Comparison of ENCODE assay signal across 8 cellular contexts in the genomic region with DNA sequence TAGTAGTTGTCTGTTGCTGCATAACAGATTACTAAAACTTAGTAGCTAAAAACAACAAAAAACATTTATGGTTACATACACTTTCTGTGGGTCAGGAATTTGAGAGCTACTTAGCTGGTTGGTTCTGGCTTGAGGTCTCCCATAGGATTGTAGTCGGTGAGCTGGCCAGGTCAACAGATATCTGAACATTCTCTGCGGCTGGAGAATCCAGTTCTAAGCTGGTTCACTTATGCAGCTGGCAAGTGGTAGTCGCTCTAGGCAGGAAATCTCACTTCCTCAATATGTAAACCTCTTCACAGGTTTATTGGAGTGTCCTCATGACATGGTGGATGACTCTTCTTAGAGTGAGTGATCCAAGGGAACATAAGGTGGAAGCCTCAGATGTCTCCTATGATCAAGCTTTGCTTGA.
DNase-seq lines count a peak whose midpoint lies in the region; ATAC-seq lines count a peak whose summit lies in the region.

No MANE protein-coding gene starts in this region.

- peaks cover 5 to 50% (median 36%) of the 10 kb centered on the region in 5 donors for H3K4me1 ChIP-seq in subcutaneous abdominal adipose tissue (ENCODE audit: control insufficient read depth in 5 of 5, insufficient read depth in 5 of 5, low read length in 5 of 5)

- ATAC-seq in GM21367 (IDR thresholded peaks at IDR 0.05; ENCODE audit: unreplicated experiment) = peak; percentile 89
- peak; percentile 81 for ATAC-seq in HG03558 (IDR thresholded peaks at IDR 0.05; ENCODE audit: extremely low read depth, unreplicated experiment)
- ATAC-seq in activated T-helper 17 cell treated with anti-CD3 and anti-CD28 coated beads, Interleukin-2, amount 50 U/mL, for 72 hours (replicated peaks) = peak; percentile 49

- no peaks in the 10 kb centered on the region for H3K36me3 ChIP-seq in subcutaneous abdominal adipose tissue (ENCODE audit: control insufficient read depth in 5 of 5, insufficient read depth in 5 of 5, low read length in 5 of 5)

- H3K4me3 ChIP-seq in GM08714 (ENCODE audit: low read length) (peak overlapping the region; percentile 97), subcutaneous abdominal adipose tissue (ENCODE audit: low read depth in 1 of 5, low read length in 5 of 5) (no peak overlapping the region)

- H3K9me3 Mint-ChIP-seq in activated T-helper 17 cell treated with anti-CD3 and anti-CD28 coated beads, Interleukin-2, amount 50 U/mL, for 72 hours = peaks cover 6% of the 10 kb centered on the region

- H3K27me3 ChIP-seq in subcutaneous abdominal adipose tissue (ENCODE audit: control insufficient read depth in 5 of 5, insufficient read depth in 4 of 5, low read length in 5 of 5) = no peaks in the 10 kb centered on the region

- H3K27ac ChIP-seq in subcutaneous abdominal adipose tissue (ENCODE audit: low read depth, low read length) = peak overlapping the region; percentile 65

- no peaks in the 10 kb centered on the region for H3K27me3 Mint-ChIP-seq in activated T-helper 17 cell treated with anti-CD3 and anti-CD28 coated beads, Interleukin-2, amount 50 U/mL, for 72 hours

- no peak for DNase-seq in HuH-7.5 (ENCODE audit: low spot score)
- no peak for DNase-seq in NCI-H1092 treated with DMSO at 0.1 percent for 48 hours (lab: John Stamatoyannopoulos, UW)
- DNase-seq in AG20443 (ENCODE audit: low spot score) = no peak

- H3K27ac Mint-ChIP-seq in activated T-helper 17 cell treated with anti-CD3 and anti-CD28 coated beads, Interleukin-2, amount 50 U/mL, for 72 hours = peak overlapping the region; percentile 84

- H3K4me1 Mint-ChIP-seq in activated T-helper 17 cell treated with anti-CD3 and anti-CD28 coated beads, Interleukin-2, amount 50 U/mL, for 72 hours = peaks cover 60% of the 10 kb centered on the region

- no peak overlapping the region for H3K9ac ChIP-seq in subcutaneous abdominal adipose tissue (ENCODE audit: low read length in 5 of 5)

- peaks cover 79% of the 10 kb centered on the region for H3K36me3 Mint-ChIP-seq in activated T-helper 17 cell treated with anti-CD3 and anti-CD28 coated beads, Interleukin-2, amount 50 U/mL, for 72 hours (ENCODE audit: low read depth)

- H3K4me3 Mint-ChIP-seq in activated T-helper 17 cell treated with anti-CD3 and anti-CD28 coated beads, Interleukin-2, amount 50 U/mL, for 72 hours = peak overlapping the region; percentile 73

- H3K9me3 ChIP-seq in subcutaneous abdominal adipose tissue (ENCODE audit: control insufficient read depth in 5 of 5, low read length in 5 of 5) = no peaks in the 10 kb centered on the region
